In genomic region chr7:6008668-6009611, GRCh38 we compare ENCODE assay signal across 1 cellular context.
A peak's percentile ranks its signal among the peaks of the same experiment; 100 is the strongest.
TF ChIP-seq lines count a peak whose summit lies in the region.

AIMP2 (plus strand) TSS chr7:6009272; CDS start chr7:6009364, 92 bp downstream.
PMS2 (minus strand) TSS chr7:6009049; CDS start chr7:6009019, 30 bp downstream.

TF ChIP-seq in K562, 482 proteins besides CTCF, POLR2A, EP300 and RAD21 (continued from another document and continues in another):
- peak; percentile 36 for TF ChIP-seq CTCFL (IDR thresholded peaks at IDR 0.05; ENCODE audit: borderline replicate concordance, insufficient read depth, low read depth, low read length, poor library complexity, severe bottlenecking)
- no peak for TF ChIP-seq NCOA2 (IDR thresholded peaks at IDR 0.05; ENCODE audit: partially characterized antibody in 2 of 2)
- no peak; the same call in 1 of the 2 replicates for TF ChIP-seq TRIM28 (IDR thresholded peaks at IDR 0.05)
- TF ChIP-seq ZNF699 (CRISPR knock-in tag; IDR thresholded peaks at IDR 0.05; ENCODE audit: insufficient replicate concordance): no peak
- TF ChIP-seq JUNB (CRISPR knock-in tag; conservative IDR thresholded peaks at IDR 0.05): no peak
- TF ChIP-seq TAF7 (tag; IDR thresholded peaks at IDR 0.05): peak; percentile 78
- TF ChIP-seq GTF3C2 (IDR thresholded peaks at IDR 0.05; ENCODE audit: borderline replicate concordance, extremely low read depth, insufficient read length): no peak
- peak; percentile 84; the same call in 1 of the 2 replicates for TF ChIP-seq CREB3 (tag; conservative IDR thresholded peaks at IDR 0.05; ENCODE audit: low read depth)
- TF ChIP-seq ZNF23 (CRISPR knock-in tag; IDR thresholded peaks at IDR 0.05): no peak
- TF ChIP-seq NELFE (IDR thresholded peaks at IDR 0.05; ENCODE audit: insufficient read depth, insufficient read length): no peak
- TF ChIP-seq ARNT (IDR thresholded peaks at IDR 0.05): no peak
- no peak for TF ChIP-seq CGGBP1 (CRISPR knock-in tag; IDR thresholded peaks at IDR 0.05)
- TF ChIP-seq AFF4 (CRISPR knock-in tag; IDR thresholded peaks at IDR 0.05): peak; percentile 95; the same call in 1 of the 2 replicates
- peak; percentile 93 for TF ChIP-seq SUPT5H (IDR thresholded peaks at IDR 0.05)
- no peak for TF ChIP-seq RBM22 (IDR thresholded peaks at IDR 0.05; ENCODE audit: low read depth, low read length, poor library complexity, severe bottlenecking)
- peak; percentile 86 for TF ChIP-seq MBD2 (IDR thresholded peaks at IDR 0.05; ENCODE audit: borderline replicate concordance, low read depth)
- TF ChIP-seq PHTF2 (CRISPR knock-in tag; IDR thresholded peaks at IDR 0.05): no peak
- TF ChIP-seq MIER1 (IDR thresholded peaks at IDR 0.05; ENCODE audit: low read depth): no peak
- TF ChIP-seq TGIF2 (CRISPR knock-in tag; IDR thresholded peaks at IDR 0.05): peak; percentile 66
- TF ChIP-seq RNF2 (IDR thresholded peaks at IDR 0.05): peak; percentile 85
- no peak; the same call in 1 of the 2 replicates for TF ChIP-seq ELF2 (CRISPR knock-in tag; IDR thresholded peaks at IDR 0.05)
- TF ChIP-seq FIP1L1 (IDR thresholded peaks at IDR 0.05; ENCODE audit: low read depth, low read length, poor library complexity, severe bottlenecking): peak; percentile 22
- peak; percentile 98 for TF ChIP-seq ERF (CRISPR knock-in tag; IDR thresholded peaks at IDR 0.05)
- TF ChIP-seq GTF2F1 (IDR thresholded peaks at IDR 0.05; ENCODE audit: low read depth, low read length): 0 out of 2 replicates have a peak, but pooled peaks have one; percentile 33
- no peak for TF ChIP-seq GATA2 (CRISPR knock-in tag; IDR thresholded peaks at IDR 0.05)
- no peak; the same call in 1 of the 2 replicates for TF ChIP-seq ARID1B (IDR thresholded peaks at IDR 0.05)
- no peak for TF ChIP-seq RBM15 (IDR thresholded peaks at IDR 0.05; ENCODE audit: insufficient read depth, low read length)
- 0 out of 2 replicates have a peak, but pooled peaks have one; percentile 16 for TF ChIP-seq HLTF (IDR thresholded peaks at IDR 0.05)
- no peak for TF ChIP-seq GTF2B (IDR thresholded peaks at IDR 0.05; ENCODE audit: extremely low read depth, insufficient read length)
- peak in 1 of 3 experiments; percentile 80; a peak in 2 of 6 replicates for TF ChIP-seq ZBTB11 (CRISPR knock-in tag; IDR thresholded peaks at IDR 0.05)
- peak; percentile 80; the same call in 1 of the 2 replicates for TF ChIP-seq KLF13 (tag; IDR thresholded peaks at IDR 0.05; ENCODE audit: borderline replicate concordance, low read depth)
- peak; percentile 87 to 96 for TF ChIP-seq MAZ (CRISPR knock-in tag; conservative IDR thresholded peaks at IDR 0.05 in 1 of 2, IDR thresholded peaks at IDR 0.05 in 1 of 2)
- peak; percentile 58; the same call in 1 of the 2 replicates for TF ChIP-seq TARDBP (IDR thresholded peaks at IDR 0.05)
- no peak for TF ChIP-seq ZNF609 (CRISPR knock-in tag; IDR thresholded peaks at IDR 0.05; ENCODE audit: borderline replicate concordance)
- TF ChIP-seq STAT5A (IDR thresholded peaks at IDR 0.05; ENCODE audit: borderline replicate concordance, low read length): no peak
- peak; percentile 83; the same call in 1 of the 2 replicates for TF ChIP-seq FOXO4 (CRISPR knock-in tag; IDR thresholded peaks at IDR 0.05)
